ENCODE assay signal across 16 cellular contexts in genomic region chr17:17844079-17844478, GRCh38.
"Had no signal": no experiment of that assay in that cellular context is flagged by ENCODE, and none has a peak within 500 bp of the region (broad histone marks: within the 10 kb centered on the region; RNA-seq: fewer than 3 reads in every experiment).

No MANE protein-coding gene starts in this region.

- H3K27me3 ChIP-seq: brain microvascular endothelial cell, esophagus squamous epithelium, heart right ventricle, neutrophil, upper lobe of left lung had no signal

- H3K9me3 ChIP-seq: esophagus squamous epithelium, heart right ventricle, neutrophil, upper lobe of left lung had no signal

- DNase-seq: activated CD4-positive, alpha-beta T cell treated with anti-CD3 and anti-CD28 coated beads, Interleukin-2, amount 50 U/mL, for 4 hours; activated CD4-positive, CD25-positive, alpha-beta regulatory T cell treated with anti-CD3 and anti-CD28 coated beads, Interleukin-2, amount 50 U/mL, for 72 hours; activated T-cell treated with anti-CD3 and anti-CD28 coated beads, Interleukin-2, amount 50 U/mL, for 1 hour; amniotic stem cell; brain microvascular endothelial cell; esophagus squamous epithelium; foreskin fibroblast; heart right ventricle; kidney; naive B cell; T-helper 9 cell had no signal

- ATAC-seq: activated naive CD4-positive, alpha-beta T cell treated with anti-CD3 and anti-CD28 coated beads, Interleukin-2, amount 50 U/mL, for 72 hours; heart right ventricle; right cardiac atrium; stimulated activated effector memory CD8-positive, alpha-beta T cell treated with anti-CD3 and anti-CD28 coated beads, Interleukin-12 subunit alpha, Interleukin-12 subunit beta, amount 100 ng/mL, for 72 hours had no signal

- H3K36me3 Mint-ChIP-seq: activated naive CD4-positive, alpha-beta T cell treated with anti-CD3 and anti-CD28 coated beads, Interleukin-2, amount 50 U/mL, for 72 hours; naive B cell had no signal

- H3K9me3 Mint-ChIP-seq: activated naive CD4-positive, alpha-beta T cell treated with anti-CD3 and anti-CD28 coated beads, Interleukin-2, amount 50 U/mL, for 72 hours; naive B cell; stimulated activated effector memory CD8-positive, alpha-beta T cell treated with anti-CD3 and anti-CD28 coated beads, Interleukin-12 subunit alpha, Interleukin-12 subunit beta, amount 100 ng/mL, for 72 hours had no signal

- H3K27ac ChIP-seq: brain microvascular endothelial cell, neutrophil had no signal

- H3K4me3 Mint-ChIP-seq: naive B cell; stimulated activated effector memory CD8-positive, alpha-beta T cell treated with anti-CD3 and anti-CD28 coated beads, Interleukin-12 subunit alpha, Interleukin-12 subunit beta, amount 100 ng/mL, for 72 hours had no signal

- H3K27me3 Mint-ChIP-seq: naive B cell had no signal

- H3K27ac Mint-ChIP-seq: activated naive CD4-positive, alpha-beta T cell treated with anti-CD3 and anti-CD28 coated beads, Interleukin-2, amount 50 U/mL, for 72 hours; naive B cell had no signal
